Comparison of ENCODE assay signal across 9 cellular contexts in genomic region chr22:29524440-29525191, GRCh38. TPM values are rescaled to one million over a fixed set of nuclear protein-coding genes. Genes with fewer than 3 reads are reported as not detected.
DNase-seq lines count a peak whose midpoint lies in the region; ATAC-seq, FAIRE-seq and TF ChIP-seq lines count a peak whose summit lies in the region.
"Had no signal": no experiment of that assay in that cellular context is flagged by ENCODE, and none has a peak within 500 bp of the region (broad histone marks: within the 10 kb centered on the region; RNA-seq: fewer than 3 reads in every experiment).

No MANE protein-coding gene starts in this region.

- WGBS in GM12878 (ENCODE audit: insufficient coverage, insufficient replicate concordance, low lambda C conversion rate, missing lambda C conversion rate) = 72% methylated on average over 5 of the region's 5 CpGs

- peaks cover 24 to 32% of the 10 kb centered on the region in 2 experiments for H3K36me3 ChIP-seq in GM12878 (ENCODE audit: control insufficient read depth in 2 of 2, insufficient read depth in 2 of 2, low read length in 1 of 2)

- no peak overlapping the region for H2AFZ ChIP-seq in GM12878 (ENCODE audit: control insufficient read depth, low read depth, low read length)

- TF ChIP-seq POLR2A in GM12878 (IDR thresholded peaks at IDR 0.05; ENCODE audit: low read depth, low read length) = no peak

- H3K27ac ChIP-seq in GM12878 (ENCODE audit: control insufficient read depth, insufficient read depth) = no peak overlapping the region

- POLR2A ChIA-PET in GM12878 (lab: Charles Lee) = interaction anchor here (1.0 kb wide), 1 partner anchor 17 kb away, joined by 3 read pairs; no protein-coding TSS in a partner anchor

- no peak overlapping the region for H3K9ac ChIP-seq in GM12878 (ENCODE audit: control insufficient read depth, insufficient read depth, low read length)

- no TSS peak for BruUV-seq in GM12878 (replicated peaks; lab: Mats Ljungman, UMichigan)

- SMC1A ChIA-PET in GM12878 (lab: Charles Lee; ENCODE audit: uncharacterized antibody, unreplicated experiment) = interaction anchor here (1.0 to 2.0 kb wide), 4 partner anchors 54 to 150 kb away, joined by 3 to 14 read pairs (median 6); no protein-coding TSS in a partner anchor

- no peaks in the 10 kb centered on the region for H3K9me3 ChIP-seq in GM12878 (replicated peaks; ENCODE audit: control insufficient read depth, insufficient read depth, low read length)

- in situ Hi-C loops in GM12878 (cut with MboI) = loop anchor here (5.0 kb wide), 1 partner anchor 127 kb away; no protein-coding TSS in a partner anchor

- no peak for TF ChIP-seq EP300 in GM12878 (IDR thresholded peaks at IDR 0.05; ENCODE audit: borderline replicate concordance in 1 of 2, control insufficient read depth in 1 of 2, low read depth in 2 of 2, low read length in 2 of 2)

- H3K79me2 ChIP-seq in GM12878 (ENCODE audit: control insufficient read depth, insufficient read depth, low read length) = no peaks in the 10 kb centered on the region

- H4K20me1 ChIP-seq in GM12878 (ENCODE audit: control insufficient read depth, insufficient read depth) = no peaks in the 10 kb centered on the region

- no peak overlapping the region for H3K4me3 ChIP-seq in GM12878

- ATAC-seq in GM12878 (peak; percentile 87), left lobe of liver (peak; percentile 88), GM19452 (IDR thresholded peaks at IDR 0.05; ENCODE audit: unreplicated experiment) (no peak)

- TF ChIP-seq RAD21 in GM12878 (IDR thresholded peaks at IDR 0.05; ENCODE audit: insufficient read depth, low read depth, low read length) = peak; percentile 70

- DNase-seq in SKM-1 treated with dmso at 0.1 percent for 144 hours (lab: John Stamatoyannopoulos, UW; ENCODE audit: unreplicated experiment) = peak; percentile 0
- DNase-seq in SKM-1 (lab: John Stamatoyannopoulos, UW; ENCODE audit: unreplicated experiment) = no peak
- peak; percentile 3 for DNase-seq in NCI-H526 treated with DMSO at 0.1 percent for 48 hours (lab: John Stamatoyannopoulos, UW)
- no peak for DNase-seq in GM12878 (ENCODE audit: low read depth, low spot score)
- peak; percentile 58 for DNase-seq in left lobe of liver (ENCODE audit: low spot score)
- DNase-seq in T-helper 9 cell = no peak
- no peak for DNase-seq in NCI-H2081 treated with DMSO at 0.1 percent for 48 hours (lab: John Stamatoyannopoulos, UW)
- DNase-seq: activated T-cell treated with anti-CD3 and anti-CD28 coated beads, Interleukin-2, amount 50 U/mL, for 4 hours had no signal

- H3K4me2 ChIP-seq in GM12878 (ENCODE audit: control insufficient read depth, insufficient read depth) = no peak overlapping the region

- CTCF ChIA-PET in GM12878 (lab: Yijun Ruan, JAX) = interaction anchor here (0.6 to 2.7 kb wide), 10 partner anchors 12 to 924 kb away, joined by 3 to 16 read pairs (median 3); partner anchors contain the start of gene AP1B1

- H3K4me1 ChIP-seq in GM12878 (ENCODE audit: control insufficient read depth, insufficient read depth, low read length) = no peaks in the 10 kb centered on the region

- FAIRE-seq in GM12878 (lab: Jason Lieb, UNC) = no peak

- RAD21 ChIA-PET in GM12878 (lab: Charles Lee; ENCODE audit: unreplicated experiment) = interaction anchor here (1.3 to 3.1 kb wide), 3 partner anchors 129 to 136 kb away, joined by 4 to 17 read pairs (median 4); partner anchors contain the start of gene AP1B1

- peak; percentile 53 to 61 (median 55); a peak in 5 of 6 replicates for TF ChIP-seq CTCF in GM12878 (IDR thresholded peaks at IDR 0.05 in 2 of 3, conservative IDR thresholded peaks at IDR 0.05 in 1 of 3; ENCODE audit: control insufficient read depth in 2 of 3, extremely low read depth in 1 of 3, insufficient read depth in 1 of 3, low read depth in 3 of 3, low read length in 3 of 3)

- intact Hi-C loops in GM12878 (cut with micrococcal nuclease; ENCODE audit: unreplicated experiment) = loop anchor here (1.0 kb wide), 1 partner anchor 129 kb away; no protein-coding TSS in a partner anchor

- no peaks in the 10 kb centered on the region for H3K27me3 ChIP-seq in GM12878 (replicated peaks in 1 of 2; ENCODE audit: control insufficient read depth in 2 of 2, insufficient read depth in 2 of 2, low read length in 1 of 2)

TF ChIP-seq in GM12878, 131 proteins besides CTCF, POLR2A, EP300 and RAD21 (continues in another document):
- no peak for TF ChIP-seq RUNX3 (IDR thresholded peaks at IDR 0.05; ENCODE audit: low read length)
- no peak for TF ChIP-seq MXI1 (IDR thresholded peaks at IDR 0.05; ENCODE audit: low read depth, low read length)
- no peak for TF ChIP-seq BCLAF1 (IDR thresholded peaks at IDR 0.05)

RNA-seq across cellular contexts. Expression of gene THOC5, which starts 28.9 kb away (rescaled TPM):
- 58.7 and 66.4 TPM in 2 replicates for total RNA-seq in GM12878 (2013; cell fraction: nucleolus; rRNA removed)
- total RNA-seq in GM12878 (2014; rRNA removed) (33.9 and 36.2 TPM in 2 replicates), GM12878 (2014; rRNA removed; fragmentation: Illumina TruSeq; extraction: Trizol) (28.3 and 29.1 TPM in 2 replicates), GM12878 (2021) (40.9 and 44.9 TPM in 2 replicates), left lobe of liver (17.4 TPM)
- polyA plus RNA-seq in GM12878 (2011; ENCODE audit: low read depth) = 18.0 TPM
- polyA plus RNA-seq in GM12878 (2011; rRNA removed) (40.4 and 44.9 TPM in 2 replicates), GM12878 (2014; fragmentation: Illumina TruSeq; extraction: Trizol) (30.5 and 35.1 TPM in 2 replicates), GM12878 (2014; fragmentation: Nextera tagmentation; extraction: Ambion mirVana) (10 to 100 TPM; 20.9 to 40.9 TPM), GM12878 (2014; rRNA removed) (27.7 and 29.9 TPM in 2 replicates), GM12878 (2016; fragmentation: Nextera tagmentation; extraction: Ambion mirVana) (10 to 100 TPM; 31.4 TPM)
- polyA plus RNA-seq in GM12878 (2011; cell fraction: cytosol; rRNA removed) = 31.0 and 42.6 TPM in 2 replicates
- polyA plus RNA-seq in GM12878 (2011; cell fraction: nucleus; rRNA removed) = 38.8 and 40.8 TPM in 2 replicates
- 20.7 and 31.3 TPM in 2 replicates for polyA plus RNA-seq in GM12878 (2012)
- 50.0 and 63.7 TPM in 2 replicates for polyA minus RNA-seq in GM12878 (2011; rRNA and poly(A)+ RNA removed)
- 17.8 and 21.1 TPM in 2 replicates for polyA minus RNA-seq in GM12878 (2011; cell fraction: cytosol; rRNA and poly(A)+ RNA removed)
- 16.2 and 24.6 TPM in 2 replicates for polyA minus RNA-seq in GM12878 (2011; cell fraction: nucleus; rRNA and poly(A)+ RNA removed)

RNA-seq across cellular contexts. Expression of gene NEFH, which starts 44.6 kb away (rescaled TPM):
- 0.12 TPM in 1 of 2 replicates, not detected in the other for total RNA-seq in GM12878 (2013; cell fraction: nucleolus; rRNA removed)
- 0.06 TPM in 1 of 2 replicates, not detected in the other for total RNA-seq in GM12878 (2014; rRNA removed)
- 0.09 and 0.14 TPM in 2 replicates for total RNA-seq in GM12878 (2014; rRNA removed; fragmentation: Illumina TruSeq; extraction: Trizol)
- 0.11 and 0.13 TPM in 2 replicates for total RNA-seq in GM12878 (2021)
- 0.80 TPM for polyA plus RNA-seq in GM12878 (2011; ENCODE audit: low read depth)
- 0.07 and 0.10 TPM in 2 replicates for polyA plus RNA-seq in GM12878 (2011; rRNA removed)
- polyA plus RNA-seq in GM12878 (2011; cell fraction: cytosol; rRNA removed) = 0.03 and 0.05 TPM in 2 replicates
- polyA plus RNA-seq in GM12878 (2011; cell fraction: nucleus; rRNA removed) = 0.03 and 0.06 TPM in 2 replicates
- polyA plus RNA-seq in GM12878 (2012) = 0.95 and 1.0 TPM in 2 replicates
- 0.25 and 0.40 TPM in 2 replicates for polyA plus RNA-seq in GM12878 (2014; fragmentation: Illumina TruSeq; extraction: Trizol)
- polyA plus RNA-seq in GM12878 (2014; fragmentation: Nextera tagmentation; extraction: Ambion mirVana) = under 1 TPM; 0.02 to 0.03 TPM
- polyA plus RNA-seq in GM12878 (2014; rRNA removed) = 0.05 and 0.23 TPM in 2 replicates
- polyA plus RNA-seq in GM12878 (2016; fragmentation: Nextera tagmentation; extraction: Ambion mirVana) = under 1 TPM; 0.09 to 0.16 TPM
- not detected in 2 replicates for polyA minus RNA-seq in GM12878 (2011; rRNA and poly(A)+ RNA removed)
- not detected in 2 replicates for polyA minus RNA-seq in GM12878 (2011; cell fraction: cytosol; rRNA and poly(A)+ RNA removed)
- 0.12 TPM in 1 of 2 replicates, not detected in the other for polyA minus RNA-seq in GM12878 (2011; cell fraction: nucleus; rRNA and poly(A)+ RNA removed)
- total RNA-seq in left lobe of liver = 0.15 TPM

RNA-seq across cellular contexts. Expression of gene NIPSNAP1, which starts 56.3 kb away (rescaled TPM):
- 47.6 and 50.5 TPM in 2 replicates for total RNA-seq in GM12878 (2013; cell fraction: nucleolus; rRNA removed)
- total RNA-seq in GM12878 (2014; rRNA removed) (90.5 and 96.5 TPM in 2 replicates), GM12878 (2014; rRNA removed; fragmentation: Illumina TruSeq; extraction: Trizol) (69.9 and 70.2 TPM in 2 replicates), GM12878 (2021) (77.1 and 85.5 TPM in 2 replicates), left lobe of liver (119 TPM)
- 56.1 TPM for polyA plus RNA-seq in GM12878 (2011; ENCODE audit: low read depth)
- polyA plus RNA-seq in GM12878 (2011; rRNA removed) (62.1 and 70.2 TPM in 2 replicates), GM12878 (2014; fragmentation: Illumina TruSeq; extraction: Trizol) (94.1 and 99.7 TPM in 2 replicates), GM12878 (2014; fragmentation: Nextera tagmentation; extraction: Ambion mirVana) (10 to 100 TPM; 27.1 to 38.5 TPM), GM12878 (2014; rRNA removed) (84.0 and 86.5 TPM in 2 replicates), GM12878 (2016; fragmentation: Nextera tagmentation; extraction: Ambion mirVana) (10 to 100 TPM; 79.6 TPM)
- polyA plus RNA-seq in GM12878 (2011; cell fraction: cytosol; rRNA removed) = 56.7 and 61.6 TPM in 2 replicates
- polyA plus RNA-seq in GM12878 (2011; cell fraction: nucleus; rRNA removed) = 31.8 and 41.0 TPM in 2 replicates
- 77.2 and 77.3 TPM in 2 replicates for polyA plus RNA-seq in GM12878 (2012)
- polyA minus RNA-seq in GM12878 (2011; rRNA and poly(A)+ RNA removed) = 36.9 and 49.8 TPM in 2 replicates
- 11.5 and 13.4 TPM in 2 replicates for polyA minus RNA-seq in GM12878 (2011; cell fraction: cytosol; rRNA and poly(A)+ RNA removed)
- polyA minus RNA-seq in GM12878 (2011; cell fraction: nucleus; rRNA and poly(A)+ RNA removed) = 9.7 and 11.1 TPM in 2 replicates

Comparison
In these comparisons a context has a peak if more than half of its experiments do, and no peak if none do; other contexts are left out.
1. DNase-seq: peak in SKM-1 treated with dmso at 0.1 percent for 144 hours (single experiment), NCI-H526 treated with DMSO at 0.1 percent for 48 hours (single experiment) and left lobe of liver (single experiment); none in SKM-1 (single experiment), GM12878 (single experiment), T-helper 9 cell (single experiment) and NCI-H2081 treated with DMSO at 0.1 percent for 48 hours (single experiment).